Comparison of ENCODE assay signal across 1 cellular context in the genomic region with DNA sequence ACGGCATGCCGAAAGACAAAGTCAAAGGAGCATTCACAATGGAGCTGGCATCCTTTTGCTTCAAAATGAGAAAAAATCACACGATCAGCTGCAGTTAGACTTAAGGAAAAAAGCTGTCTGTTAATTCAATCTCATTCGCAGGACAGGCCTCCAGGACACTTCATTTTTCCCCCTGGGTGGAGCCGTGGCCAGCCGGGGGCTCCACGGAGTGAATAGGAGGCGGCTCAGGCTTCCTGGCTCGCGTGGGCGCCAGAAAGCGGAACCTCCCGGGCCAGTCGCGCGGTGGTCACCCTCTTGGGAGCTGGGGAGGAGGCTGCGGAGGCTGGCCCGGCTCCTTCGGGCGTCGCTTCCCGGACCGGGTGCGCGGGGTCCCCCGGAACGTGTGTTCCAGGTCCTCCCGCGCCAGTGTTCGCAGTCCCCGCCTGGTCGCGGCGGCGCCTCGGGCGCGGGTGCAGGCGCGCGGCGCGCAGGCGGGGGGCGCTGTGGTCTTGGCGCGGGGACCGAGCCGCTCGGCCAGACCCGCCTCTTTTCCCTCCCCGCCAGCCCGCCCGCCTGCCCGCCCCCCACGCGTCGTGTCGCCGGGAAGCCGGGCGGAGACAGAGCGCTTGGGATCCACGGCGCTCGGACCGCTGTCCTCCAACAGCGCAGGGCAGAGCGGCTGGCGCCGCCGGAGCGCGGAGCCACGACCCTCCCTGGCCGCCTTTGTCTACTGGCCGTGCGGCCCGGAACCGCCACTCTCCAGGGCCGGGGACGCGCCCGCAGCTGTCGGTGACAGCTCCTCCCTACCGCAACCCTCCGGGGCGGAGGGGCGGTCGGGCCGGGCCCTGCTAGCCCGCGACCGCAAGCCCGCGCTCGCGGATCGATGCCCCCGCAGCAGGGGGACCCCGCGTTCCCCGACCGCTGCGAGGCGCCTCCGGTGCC.
A peak's percentile ranks its signal among the peaks of the same experiment; 100 is the strongest.
TF ChIP-seq lines count a peak whose summit lies in the region.

A gene (plus strand): TSS at position 599 of the 921 bp plus-strand sequence. CDS start 264 bp downstream, at position 863.

TF ChIP-seq in HepG2, 621 proteins besides CTCF, POLR2A, EP300 and RAD21 (continued from another document and continues in another):
- TF ChIP-seq, protein P1, sequence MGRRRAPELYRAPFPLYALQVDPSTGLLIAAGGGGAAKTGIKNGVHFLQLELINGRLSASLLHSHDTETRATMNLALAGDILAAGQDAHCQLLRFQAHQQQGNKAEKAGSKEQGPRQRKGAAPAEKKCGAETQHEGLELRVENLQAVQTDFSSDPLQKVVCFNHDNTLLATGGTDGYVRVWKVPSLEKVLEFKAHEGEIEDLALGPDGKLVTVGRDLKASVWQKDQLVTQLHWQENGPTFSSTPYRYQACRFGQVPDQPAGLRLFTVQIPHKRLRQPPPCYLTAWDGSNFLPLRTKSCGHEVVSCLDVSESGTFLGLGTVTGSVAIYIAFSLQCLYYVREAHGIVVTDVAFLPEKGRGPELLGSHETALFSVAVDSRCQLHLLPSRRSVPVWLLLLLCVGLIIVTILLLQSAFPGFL (CRISPR knock-in tag; IDR thresholded peaks at IDR 0.05), result no peak
- TF ChIP-seq, protein P2, sequence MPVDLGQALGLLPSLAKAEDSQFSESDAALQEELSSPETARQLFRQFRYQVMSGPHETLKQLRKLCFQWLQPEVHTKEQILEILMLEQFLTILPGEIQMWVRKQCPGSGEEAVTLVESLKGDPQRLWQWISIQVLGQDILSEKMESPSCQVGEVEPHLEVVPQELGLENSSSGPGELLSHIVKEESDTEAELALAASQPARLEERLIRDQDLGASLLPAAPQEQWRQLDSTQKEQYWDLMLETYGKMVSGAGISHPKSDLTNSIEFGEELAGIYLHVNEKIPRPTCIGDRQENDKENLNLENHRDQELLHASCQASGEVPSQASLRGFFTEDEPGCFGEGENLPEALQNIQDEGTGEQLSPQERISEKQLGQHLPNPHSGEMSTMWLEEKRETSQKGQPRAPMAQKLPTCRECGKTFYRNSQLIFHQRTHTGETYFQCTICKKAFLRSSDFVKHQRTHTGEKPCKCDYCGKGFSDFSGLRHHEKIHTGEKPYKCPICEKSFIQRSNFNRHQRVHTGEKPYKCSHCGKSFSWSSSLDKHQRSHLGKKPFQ (CRISPR knock-in tag; IDR thresholded peaks at IDR 0.05; ENCODE audit: insufficient replicate concordance), result peak; percentile 39
- TF ChIP-seq, protein P3, sequence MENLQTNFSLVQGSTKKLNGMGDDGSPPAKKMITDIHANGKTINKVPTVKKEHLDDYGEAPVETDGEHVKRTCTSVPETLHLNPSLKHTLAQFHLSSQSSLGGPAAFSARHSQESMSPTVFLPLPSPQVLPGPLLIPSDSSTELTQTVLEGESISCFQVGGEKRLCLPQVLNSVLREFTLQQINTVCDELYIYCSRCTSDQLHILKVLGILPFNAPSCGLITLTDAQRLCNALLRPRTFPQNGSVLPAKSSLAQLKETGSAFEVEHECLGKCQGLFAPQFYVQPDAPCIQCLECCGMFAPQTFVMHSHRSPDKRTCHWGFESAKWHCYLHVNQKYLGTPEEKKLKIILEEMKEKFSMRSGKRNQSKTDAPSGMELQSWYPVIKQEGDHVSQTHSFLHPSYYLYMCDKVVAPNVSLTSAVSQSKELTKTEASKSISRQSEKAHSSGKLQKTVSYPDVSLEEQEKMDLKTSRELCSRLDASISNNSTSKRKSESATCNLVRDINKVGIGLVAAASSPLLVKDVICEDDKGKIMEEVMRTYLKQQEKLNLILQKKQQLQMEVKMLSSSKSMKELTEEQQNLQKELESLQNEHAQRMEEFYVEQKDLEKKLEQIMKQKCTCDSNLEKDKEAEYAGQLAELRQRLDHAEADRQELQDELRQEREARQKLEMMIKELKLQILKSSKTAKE (CRISPR knock-in tag; IDR thresholded peaks at IDR 0.05; ENCODE audit: borderline replicate concordance), result no peak
- no peak for TF ChIP-seq ZNF564 (CRISPR knock-in tag; IDR thresholded peaks at IDR 0.05)
- no peak for TF ChIP-seq ZNF567 (CRISPR knock-in tag; IDR thresholded peaks at IDR 0.05; ENCODE audit: borderline replicate concordance)
- 0 out of 2 replicates have a peak, but pooled peaks have one; percentile 29 for TF ChIP-seq IRF2 (CRISPR knock-in tag; IDR thresholded peaks at IDR 0.05)
- TF ChIP-seq, protein P4, sequence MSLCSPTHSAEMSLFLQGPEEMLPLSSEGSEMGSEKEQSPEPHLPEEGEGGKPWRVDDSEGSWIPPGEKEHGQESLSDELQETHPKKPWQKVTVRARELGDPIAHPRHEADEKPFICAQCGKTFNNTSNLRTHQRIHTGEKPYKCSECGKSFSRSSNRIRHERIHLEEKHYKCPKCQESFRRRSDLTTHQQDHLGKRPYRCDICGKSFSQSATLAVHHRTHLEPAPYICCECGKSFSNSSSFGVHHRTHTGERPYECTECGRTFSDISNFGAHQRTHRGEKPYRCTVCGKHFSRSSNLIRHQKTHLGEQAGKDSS (CRISPR knock-in tag; IDR thresholded peaks at IDR 0.05; ENCODE audit: borderline replicate concordance, low read depth), result no peak
- 0 out of 2 replicates have a peak, but pooled peaks have one; percentile 73 for TF ChIP-seq MED13 (CRISPR knock-in tag; IDR thresholded peaks at IDR 0.05)
- peak; percentile 89 for TF ChIP-seq SALL2 (CRISPR knock-in tag; IDR thresholded peaks at IDR 0.05)
- TF ChIP-seq, protein P5, sequence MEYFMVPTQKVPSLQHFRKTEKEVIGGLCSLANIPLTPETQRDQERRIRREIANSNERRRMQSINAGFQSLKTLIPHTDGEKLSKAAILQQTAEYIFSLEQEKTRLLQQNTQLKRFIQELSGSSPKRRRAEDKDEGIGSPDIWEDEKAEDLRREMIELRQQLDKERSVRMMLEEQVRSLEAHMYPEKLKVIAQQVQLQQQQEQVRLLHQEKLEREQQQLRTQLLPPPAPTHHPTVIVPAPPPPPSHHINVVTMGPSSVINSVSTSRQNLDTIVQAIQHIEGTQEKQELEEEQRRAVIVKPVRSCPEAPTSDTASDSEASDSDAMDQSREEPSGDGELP (IDR thresholded peaks at IDR 0.05; ENCODE audit: borderline replicate concordance, low read depth), result no peak
- TF ChIP-seq, protein P6, sequence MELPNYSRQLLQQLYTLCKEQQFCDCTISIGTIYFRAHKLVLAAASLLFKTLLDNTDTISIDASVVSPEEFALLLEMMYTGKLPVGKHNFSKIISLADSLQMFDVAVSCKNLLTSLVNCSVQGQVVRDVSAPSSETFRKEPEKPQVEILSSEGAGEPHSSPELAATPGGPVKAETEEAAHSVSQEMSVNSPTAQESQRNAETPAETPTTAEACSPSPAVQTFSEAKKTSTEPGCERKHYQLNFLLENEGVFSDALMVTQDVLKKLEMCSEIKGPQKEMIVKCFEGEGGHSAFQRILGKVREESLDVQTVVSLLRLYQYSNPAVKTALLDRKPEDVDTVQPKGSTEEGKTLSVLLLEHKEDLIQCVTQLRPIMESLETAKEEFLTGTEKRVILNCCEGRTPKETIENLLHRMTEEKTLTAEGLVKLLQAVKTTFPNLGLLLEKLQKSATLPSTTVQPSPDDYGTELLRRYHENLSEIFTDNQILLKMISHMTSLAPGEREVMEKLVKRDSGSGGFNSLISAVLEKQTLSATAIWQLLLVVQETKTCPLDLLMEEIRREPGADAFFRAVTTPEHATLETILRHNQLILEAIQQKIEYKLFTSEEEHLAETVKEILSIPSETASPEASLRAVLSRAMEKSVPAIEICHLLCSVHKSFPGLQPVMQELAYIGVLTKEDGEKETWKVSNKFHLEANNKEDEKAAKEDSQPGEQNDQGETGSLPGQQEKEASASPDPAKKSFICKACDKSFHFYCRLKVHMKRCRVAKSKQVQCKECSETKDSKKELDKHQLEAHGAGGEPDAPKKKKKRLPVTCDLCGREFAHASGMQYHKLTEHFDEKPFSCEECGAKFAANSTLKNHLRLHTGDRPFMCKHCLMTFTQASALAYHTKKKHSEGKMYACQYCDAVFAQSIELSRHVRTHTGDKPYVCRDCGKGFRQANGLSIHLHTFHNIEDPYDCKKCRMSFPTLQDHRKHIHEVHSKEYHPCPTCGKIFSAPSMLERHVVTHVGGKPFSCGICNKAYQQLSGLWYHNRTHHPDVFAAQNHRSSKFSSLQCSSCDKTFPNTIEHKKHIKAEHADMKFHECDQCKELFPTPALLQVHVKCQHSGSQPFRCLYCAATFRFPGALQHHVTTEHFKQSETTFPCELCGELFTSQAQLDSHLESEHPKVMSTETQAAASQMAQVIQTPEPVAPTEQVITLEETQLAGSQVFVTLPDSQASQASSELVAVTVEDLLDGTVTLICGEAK (IDR thresholded peaks at IDR 0.05), result no peak
- TF ChIP-seq, protein P6 (CRISPR knock-in tag; IDR thresholded peaks at IDR 0.05), result no peak
- TF ChIP-seq, protein P7, sequence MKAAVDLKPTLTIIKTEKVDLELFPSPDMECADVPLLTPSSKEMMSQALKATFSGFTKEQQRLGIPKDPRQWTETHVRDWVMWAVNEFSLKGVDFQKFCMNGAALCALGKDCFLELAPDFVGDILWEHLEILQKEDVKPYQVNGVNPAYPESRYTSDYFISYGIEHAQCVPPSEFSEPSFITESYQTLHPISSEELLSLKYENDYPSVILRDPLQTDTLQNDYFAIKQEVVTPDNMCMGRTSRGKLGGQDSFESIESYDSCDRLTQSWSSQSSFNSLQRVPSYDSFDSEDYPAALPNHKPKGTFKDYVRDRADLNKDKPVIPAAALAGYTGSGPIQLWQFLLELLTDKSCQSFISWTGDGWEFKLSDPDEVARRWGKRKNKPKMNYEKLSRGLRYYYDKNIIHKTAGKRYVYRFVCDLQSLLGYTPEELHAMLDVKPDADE (CRISPR knock-in tag; IDR thresholded peaks at IDR 0.05), result peak; percentile 80; the same call in 1 of the 2 replicates
- TF ChIP-seq, protein P8, sequence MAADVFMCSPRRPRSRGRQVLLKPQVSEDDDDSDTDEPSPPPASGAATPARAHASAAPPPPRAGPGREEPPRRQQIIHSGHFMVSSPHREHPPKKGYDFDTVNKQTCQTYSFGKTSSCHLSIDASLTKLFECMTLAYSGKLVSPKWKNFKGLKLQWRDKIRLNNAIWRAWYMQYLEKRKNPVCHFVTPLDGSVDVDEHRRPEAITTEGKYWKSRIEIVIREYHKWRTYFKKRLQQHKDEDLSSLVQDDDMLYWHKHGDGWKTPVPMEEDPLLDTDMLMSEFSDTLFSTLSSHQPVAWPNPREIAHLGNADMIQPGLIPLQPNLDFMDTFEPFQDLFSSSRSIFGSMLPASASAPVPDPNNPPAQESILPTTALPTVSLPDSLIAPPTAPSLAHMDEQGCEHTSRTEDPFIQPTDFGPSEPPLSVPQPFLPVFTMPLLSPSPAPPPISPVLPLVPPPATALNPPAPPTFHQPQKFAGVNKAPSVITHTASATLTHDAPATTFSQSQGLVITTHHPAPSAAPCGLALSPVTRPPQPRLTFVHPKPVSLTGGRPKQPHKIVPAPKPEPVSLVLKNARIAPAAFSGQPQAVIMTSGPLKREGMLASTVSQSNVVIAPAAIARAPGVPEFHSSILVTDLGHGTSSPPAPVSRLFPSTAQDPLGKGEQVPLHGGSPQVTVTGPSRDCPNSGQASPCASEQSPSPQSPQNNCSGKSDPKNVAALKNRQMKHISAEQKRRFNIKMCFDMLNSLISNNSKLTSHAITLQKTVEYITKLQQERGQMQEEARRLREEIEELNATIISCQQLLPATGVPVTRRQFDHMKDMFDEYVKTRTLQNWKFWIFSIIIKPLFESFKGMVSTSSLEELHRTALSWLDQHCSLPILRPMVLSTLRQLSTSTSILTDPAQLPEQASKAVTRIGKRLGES (CRISPR knock-in tag; IDR thresholded peaks at IDR 0.05; ENCODE audit: borderline replicate concordance), result no peak
- TF ChIP-seq ZNF121 (CRISPR knock-in tag; IDR thresholded peaks at IDR 0.05), result no peak
- no peak for TF ChIP-seq SMARCC2 (IDR thresholded peaks at IDR 0.05)
- no peak for TF ChIP-seq SIX1 (CRISPR knock-in tag; IDR thresholded peaks at IDR 0.05; ENCODE audit: borderline replicate concordance)
- no peak for TF ChIP-seq ZNF530 (CRISPR knock-in tag; IDR thresholded peaks at IDR 0.05; ENCODE audit: low read depth)
- peak; percentile 82 for TF ChIP-seq HOXA5 (CRISPR knock-in tag; IDR thresholded peaks at IDR 0.05)
- TF ChIP-seq, protein P9, sequence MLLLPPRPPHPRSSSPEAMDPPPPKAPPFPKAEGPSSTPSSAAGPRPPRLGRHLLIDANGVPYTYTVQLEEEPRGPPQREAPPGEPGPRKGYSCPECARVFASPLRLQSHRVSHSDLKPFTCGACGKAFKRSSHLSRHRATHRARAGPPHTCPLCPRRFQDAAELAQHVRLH (CRISPR knock-in tag; IDR thresholded peaks at IDR 0.05; ENCODE audit: borderline replicate concordance, low read depth), result no peak; the same call in 1 of the 2 replicates
- TF ChIP-seq ZNF10 (CRISPR knock-in tag; IDR thresholded peaks at IDR 0.05; ENCODE audit: borderline replicate concordance, low read depth), result no peak
- no peak for TF ChIP-seq NPAS2 (CRISPR knock-in tag; IDR thresholded peaks at IDR 0.05; ENCODE audit: borderline replicate concordance)
- no peak for TF ChIP-seq ZNF234 (CRISPR knock-in tag; conservative IDR thresholded peaks at IDR 0.05)
- no peak for TF ChIP-seq ZNF557 (CRISPR knock-in tag; IDR thresholded peaks at IDR 0.05)
- no peak for TF ChIP-seq ZNF644 (CRISPR knock-in tag; IDR thresholded peaks at IDR 0.05; ENCODE audit: low read depth)
- TF ChIP-seq SOX13 (IDR thresholded peaks at IDR 0.05), result no peak
- no peak for TF ChIP-seq SOX13 (CRISPR knock-in tag; conservative IDR thresholded peaks at IDR 0.05 in 1 of 2, IDR thresholded peaks at IDR 0.05 in 1 of 2)
- no peak for TF ChIP-seq PTBP1 (IDR thresholded peaks at IDR 0.05; ENCODE audit: low read depth, low read length, poor library complexity, severe bottlenecking)
- no peak for TF ChIP-seq ZNF549 (CRISPR knock-in tag; IDR thresholded peaks at IDR 0.05)
- no peak for TF ChIP-seq ZNF703 (CRISPR knock-in tag; IDR thresholded peaks at IDR 0.05; ENCODE audit: borderline replicate concordance)
- TF ChIP-seq ZNF124 (CRISPR knock-in tag; IDR thresholded peaks at IDR 0.05), result peak; percentile 30; the same call in 1 of the 2 replicates
